ENCODE assay signal across 13 cellular contexts in genomic region chr5:119583684-119584083, GRCh38. TPM values are rescaled to one million over a fixed set of nuclear protein-coding genes. Genes with fewer than 3 reads are reported as not detected.
DNase-seq lines count a peak whose midpoint lies in the region; ATAC-seq, FAIRE-seq and TF ChIP-seq lines count a peak whose summit lies in the region.
"Had no signal": no experiment of that assay in that cellular context is flagged by ENCODE, and none has a peak within 500 bp of the region (broad histone marks: within the 10 kb centered on the region; RNA-seq: fewer than 3 reads in every experiment).

No MANE protein-coding gene starts in this region.

- H3K4me3 ChIP-seq in pancreas, result no peak overlapping the region
- H3K4me3 ChIP-seq: HAP-1, left ventricle myocardium inferior had no signal

- H3K9me3 ChIP-seq in pancreas, result no peaks in the 10 kb centered on the region
- H3K9me3 ChIP-seq: HAP-1 had no signal

- no peak overlapping the region for H3K4me3 Mint-ChIP-seq in T-helper 2 cell treated with Interferon-gamma antibody and Interleukin-4, amounts not matched to agents 5 μg/mL and 100 μg/mL, for 36 hours

- WGBS in pancreas, 2 donors, result 44 to 51% methylated on average over 3 of the region's 3 CpGs

- DNase-seq in stimulated activated naive CD4-positive, alpha-beta T cell (lab: John Stamatoyannopoulos, UW), result no peak
- DNase-seq in T-helper 2 cell treated with Interferon-gamma antibody and Interleukin-4, amounts not matched to agents 5 μg/mL and 100 μg/mL, for 36 hours (ENCODE audit: low spot score), result no peak
- DNase-seq in pancreas, result no peak
- no peak for DNase-seq in AG08396 (ENCODE audit: low spot score)
- DNase-seq: activated T-cell treated with anti-CD3 and anti-CD28 coated beads for 4 hours, DMS79 treated with DMSO at 0.1 percent for 48 hours, left ventricle myocardium inferior had no signal

- intact Hi-C loops in pancreas (cut with DNase I), result loop anchor here in 2 of 3 donors (10.0 kb wide), 2 partner anchors 151 to 161 kb away; no protein-coding TSS in a partner anchor

- no peaks in the 10 kb centered on the region for H3K4me1 ChIP-seq in pancreas
- H3K4me1 ChIP-seq: HAP-1, left ventricle myocardium inferior had no signal

- no peaks in the 10 kb centered on the region for H3K9me3 Mint-ChIP-seq in T-helper 2 cell treated with Interferon-gamma antibody and Interleukin-4, amounts not matched to agents 5 μg/mL and 100 μg/mL, for 36 hours

- H3K36me3 Mint-ChIP-seq in T-helper 2 cell treated with Interferon-gamma antibody and Interleukin-4, amounts not matched to agents 5 μg/mL and 100 μg/mL, for 36 hours (ENCODE audit: low read depth), result no peaks in the 10 kb centered on the region

- H3K27ac Mint-ChIP-seq in T-helper 2 cell treated with Interferon-gamma antibody and Interleukin-4, amounts not matched to agents 5 μg/mL and 100 μg/mL, for 36 hours, result no peak overlapping the region

- H3K27me3 Mint-ChIP-seq in T-helper 2 cell treated with Interferon-gamma antibody and Interleukin-4, amounts not matched to agents 5 μg/mL and 100 μg/mL, for 36 hours (ENCODE audit: low read depth), result peaks cover 2% of the 10 kb centered on the region

- no peaks in the 10 kb centered on the region for H3K36me3 ChIP-seq in pancreas
- H3K36me3 ChIP-seq: HAP-1, left ventricle myocardium inferior had no signal

- TF ChIP-seq CTCF in pancreas (IDR thresholded peaks at IDR 0.05), result no peak

- FAIRE-seq in pancreas (lab: Jason Lieb, UNC), result no peak
- FAIRE-seq: bronchial epithelial cell had no signal

- no peak overlapping the region for H3K27ac ChIP-seq in pancreas
- H3K27ac ChIP-seq: left ventricle myocardium inferior had no signal

- H3K27me3 ChIP-seq in pancreas, result no peaks in the 10 kb centered on the region

- peak; percentile 87 for ATAC-seq in GM19372 (IDR thresholded peaks at IDR 0.05; ENCODE audit: low read depth, unreplicated experiment)
- ATAC-seq in HG02798 (IDR thresholded peaks at IDR 0.05; ENCODE audit: poor library complexity, unreplicated experiment), result peak; percentile 78
- peak; percentile 85 for ATAC-seq in HG03558 (IDR thresholded peaks at IDR 0.05; ENCODE audit: extremely low read depth, unreplicated experiment)
- ATAC-seq in pancreas, result no peak

- no peaks in the 10 kb centered on the region for H3K4me1 Mint-ChIP-seq in T-helper 2 cell treated with Interferon-gamma antibody and Interleukin-4, amounts not matched to agents 5 μg/mL and 100 μg/mL, for 36 hours (ENCODE audit: low read depth)

RNA-seq across cellular contexts. Expression of gene FAM170A, which starts 45.7 kb away (rescaled TPM):
- total RNA-seq in pancreas, result not detected
- polyA plus RNA-seq in pancreas, result under 1 TPM in 1 of 2 donors, not detected in 1; 0.15 TPM
- total RNA-seq: bronchial epithelial cell, fibroblast of lung, left ventricle myocardium inferior had no signal
- polyA plus RNA-seq: fibroblast of lung had no signal

Comparison
In these comparisons a context has a peak if more than half of its experiments do, and no peak if none do; other contexts are left out.
1. ATAC-seq: peak in GM19372 (single experiment), HG02798 (single experiment) and HG03558 (single experiment); none in pancreas (0 of 4).